Comparison of ENCODE assay signal across 8 cellular contexts in genomic region chr3:39707314-39707909, GRCh38.
DNase-seq lines count a peak whose midpoint lies in the region; ATAC-seq and TF ChIP-seq lines count a peak whose summit lies in the region.

No MANE protein-coding gene starts in this region.

- no peak overlapping the region for H2AFZ ChIP-seq in SK-N-SH (ENCODE audit: low read depth)

- 28% methylated on average over 5 of the region's 5 CpGs for WGBS in SK-N-SH (ENCODE audit: low lambda C conversion rate)

- H4K20me1 ChIP-seq in SK-N-SH (ENCODE audit: insufficient read depth), result no peaks in the 10 kb centered on the region

- no peaks in the 10 kb centered on the region for H3K79me2 ChIP-seq in SK-N-SH (ENCODE audit: insufficient read depth)

- TF ChIP-seq EP300 in SK-N-SH (IDR thresholded peaks at IDR 0.05; ENCODE audit: borderline replicate concordance in 1 of 2, low read depth in 1 of 2, low read length in 1 of 2), result no peak

- ATAC-seq in SK-N-SH treated with all-trans-retinoic acid at 6 μM for 48 hours (no peak), HG03108 (IDR thresholded peaks at IDR 0.05; ENCODE audit: unreplicated experiment) (peak; percentile 58), GM18907 (IDR thresholded peaks at IDR 0.05; ENCODE audit: unreplicated experiment) (no peak)

- DNase-seq in SK-N-SH (peak; percentile 59), WERI-Rb-1 (no peak), inferior parietal cortex (ENCODE audit: extremely low spot score) (peak; percentile 45), vagina (ENCODE audit: extremely low spot score in 2 of 2) (no peak)
- no peak for DNase-seq in activated CD4-positive, alpha-beta T cell treated with anti-CD3 and anti-CD28 coated beads, Interleukin-2, amount 50 U/mL, for 48 hours

- no peaks in the 10 kb centered on the region for H3K36me3 ChIP-seq in SK-N-SH (replicated peaks in 1 of 2; ENCODE audit: control insufficient read depth in 1 of 2, insufficient read depth in 2 of 2, low read length in 1 of 2)
- H3K36me3 ChIP-seq in WERI-Rb-1, result no peaks in the 10 kb centered on the region
- no peaks in the 10 kb centered on the region for H3K36me3 ChIP-seq in vagina

- no peaks in the 10 kb centered on the region for H3K9me2 ChIP-seq in SK-N-SH

- CTCF ChIA-PET in SK-N-SH (lab: Yijun Ruan, JAX), result interaction anchor here (0.6 to 4.0 kb wide), 9 partner anchors 11 to 472 kb away, joined by 3 to 32 read pairs (median 3); partner anchors contain the start of gene MYRIP

- H3K27me3 ChIP-seq in SK-N-SH (ENCODE audit: insufficient read depth) (no peaks in the 10 kb centered on the region), WERI-Rb-1 (ENCODE audit: insufficient read depth, low read depth, severe bottlenecking) (peaks cover 9% of the 10 kb centered on the region), vagina (no peaks in the 10 kb centered on the region)

- no peak overlapping the region for H3K27ac ChIP-seq in SK-N-SH (ENCODE audit: low read depth in 2 of 2, low read length in 1 of 2)
- H3K27ac ChIP-seq in WERI-Rb-1, result no peak overlapping the region
- no peak overlapping the region for H3K27ac ChIP-seq in vagina

- H3K4me3 ChIP-seq in SK-N-SH (ENCODE audit: low read depth in 2 of 2, low read length in 1 of 2), result no peak overlapping the region; a peak in 1 of 4 replicates
- no peak overlapping the region for H3K4me3 ChIP-seq in WERI-Rb-1 (ENCODE audit: low read depth, low read length)
- no peak overlapping the region for H3K4me3 ChIP-seq in vagina

- no peak overlapping the region for H3K9ac ChIP-seq in SK-N-SH

- no peak for TF ChIP-seq POLR2A in vagina (IDR thresholded peaks at IDR 0.05)

- H3K9me3 ChIP-seq in SK-N-SH (no peaks in the 10 kb centered on the region), WERI-Rb-1 (ENCODE audit: severe bottlenecking) (no peaks in the 10 kb centered on the region), vagina (no peaks in the 10 kb centered on the region)

- TF ChIP-seq CTCF in SK-N-SH (IDR thresholded peaks at IDR 0.05) (peak; percentile 78), WERI-Rb-1 (IDR thresholded peaks at IDR 0.05; ENCODE audit: low read depth, low read length) (peak; percentile 31), vagina (IDR thresholded peaks at IDR 0.05) (peak; percentile 4 to 45 (median 17))

- no peaks in the 10 kb centered on the region for H3K4me1 ChIP-seq in SK-N-SH (ENCODE audit: control insufficient read depth in 1 of 2, insufficient read depth in 2 of 2, low read depth in 1 of 2, low read length in 1 of 2)
- H3K4me1 ChIP-seq in vagina, result no peaks in the 10 kb centered on the region

- no peak overlapping the region for H3K4me2 ChIP-seq in SK-N-SH

- POLR2A ChIA-PET in SK-N-SH (lab: Yijun Ruan, JAX), result no interaction called here

- TF ChIP-seq RAD21 in SK-N-SH (IDR thresholded peaks at IDR 0.05; ENCODE audit: low read length), result peak; percentile 72

- H3F3A ChIP-seq in SK-N-SH (replicated peaks; ENCODE audit: insufficient read depth), result no peaks in the 10 kb centered on the region

- intact Hi-C loops in vagina (cut with DNase I), result loop anchor here (5.0 kb wide), 1 partner anchor 470 kb away; no protein-coding TSS in a partner anchor

TF ChIP-seq in SK-N-SH, 30 proteins besides CTCF, POLR2A, EP300 and RAD21:
- TF ChIP-seq NFIC (IDR thresholded peaks at IDR 0.05; ENCODE audit: borderline replicate concordance), result no peak
- peak; percentile 49 for TF ChIP-seq SMC3 (IDR thresholded peaks at IDR 0.05; ENCODE audit: low read depth, low read length)

TF ChIP-seq in SK-N-SH treated with all-trans-retinoic acid at 6 μM for 48 hours, 23 proteins besides CTCF, POLR2A, EP300 and RAD21:
- TF ChIP-seq ZNF70 (CRISPR knock-in tag; IDR thresholded peaks at IDR 0.05) (no peak), SNAI2 (CRISPR knock-in tag; IDR thresholded peaks at IDR 0.05) (no peak)

Comparison
In these comparisons a context has a peak if more than half of its experiments do, and no peak if none do; other contexts are left out.
1. DNase-seq: peak in SK-N-SH (single experiment) and inferior parietal cortex (single experiment); none in WERI-Rb-1 (single experiment), vagina (0 of 2) and activated CD4-positive, alpha-beta T cell treated with anti-CD3 and anti-CD28 coated beads, Interleukin-2, amount 50 U/mL, for 48 hours (0 of 2).
2. CTCF ChIP-seq: peak in every context shown above with its lines; median percentile 78 in SK-N-SH; 31 in WERI-Rb-1; 17 in vagina.